In genomic region chr9:130847306-130848217, GRCh38 we compare ENCODE assay signal across 1 cellular context.
TF ChIP-seq lines count a peak whose summit lies in the region.

No MANE protein-coding gene starts in this region.

TF ChIP-seq in H1, 55 proteins besides CTCF, POLR2A, EP300 and RAD21 (continued from another document):
- TF ChIP-seq CEBPB (IDR thresholded peaks at IDR 0.05; ENCODE audit: low read depth, low read length) = peak; percentile 99
- peak in 1 of 2 experiments; percentile 84; a peak in 1 of 4 replicates for TF ChIP-seq HDAC2 (IDR thresholded peaks at IDR 0.05; ENCODE audit: borderline replicate concordance in 1 of 2, low read depth in 2 of 2, low read length in 2 of 2)
- TF ChIP-seq BCL11A (IDR thresholded peaks at IDR 0.05; ENCODE audit: low read depth in 2 of 2, low read length in 2 of 2) = no peak
- no peak for TF ChIP-seq TAF1 (IDR thresholded peaks at IDR 0.05; ENCODE audit: low read depth, low read length)
- no peak for TF ChIP-seq JUN (IDR thresholded peaks at IDR 0.05; ENCODE audit: low read depth, low read length)
TF ChIP-seq in H1: peak in this region for 5.
